ENCODE assay signal across 1 cellular context in the genomic region with DNA sequence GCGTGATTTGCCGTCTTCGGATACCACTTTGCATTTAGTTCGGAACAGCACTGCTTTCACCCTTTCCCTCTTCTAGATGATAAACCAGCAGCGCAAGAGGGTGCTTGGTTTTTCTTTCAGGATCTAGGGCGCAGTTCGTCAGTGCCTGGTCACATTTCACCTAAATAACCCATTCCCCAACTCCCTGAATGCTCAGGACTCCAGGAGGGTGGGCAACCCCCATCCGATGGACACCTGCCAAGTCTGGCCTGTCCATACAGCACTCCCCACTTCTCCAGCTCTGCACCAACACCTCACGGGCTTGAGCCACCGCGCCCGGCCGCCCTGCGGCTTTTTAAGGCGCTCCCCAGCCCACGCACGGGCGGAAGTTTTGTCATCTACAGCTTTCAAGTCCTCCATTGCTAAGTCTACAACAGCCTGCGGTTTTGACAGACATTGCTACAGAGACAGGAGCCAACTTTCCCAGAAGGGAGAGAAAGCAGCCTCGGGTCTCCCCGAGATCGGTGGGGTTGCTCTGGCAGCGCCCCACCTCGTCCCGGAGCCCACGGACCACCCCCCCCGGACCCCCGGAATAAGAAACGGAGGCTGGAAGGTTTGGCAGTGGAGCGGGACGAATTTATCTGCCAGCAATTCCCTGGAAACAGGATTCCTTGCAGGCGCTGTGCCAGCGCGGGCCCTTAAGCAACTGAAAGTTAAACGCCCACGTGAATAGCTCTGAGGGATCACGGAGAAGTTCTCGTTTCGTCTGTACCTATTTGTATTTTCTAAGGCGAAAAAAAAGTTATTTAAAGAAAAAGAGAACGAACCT.
TF ChIP-seq lines count a peak whose summit lies in the region.

No MANE protein-coding gene starts in this region.

TF ChIP-seq in GM12878, 131 proteins besides CTCF, POLR2A, EP300 and RAD21 (continued from another document and continues in another):
- TF ChIP-seq SMAD5 (IDR thresholded peaks at IDR 0.05; ENCODE audit: low read depth) (no peak), GATAD2B (conservative IDR thresholded peaks at IDR 0.05; ENCODE audit: low read depth) (no peak), RUNX3 (IDR thresholded peaks at IDR 0.05; ENCODE audit: low read length) (peak; percentile 96), BHLHE40 (IDR thresholded peaks at IDR 0.05; ENCODE audit: borderline replicate concordance in 1 of 2, low read depth in 2 of 2, low read length in 1 of 2) (peak; percentile 88 to 91), RBBP5 (conservative IDR thresholded peaks at IDR 0.05) (no peak), GABPA (IDR thresholded peaks at IDR 0.05; ENCODE audit: low read depth) (no peak), JUNB (IDR thresholded peaks at IDR 0.05) (0 out of 2 replicates have a peak, but pooled peaks have one; percentile 9), PML (IDR thresholded peaks at IDR 0.05; ENCODE audit: low read length) (no peak; the same call in 1 of the 2 replicates), ETV6 (conservative IDR thresholded peaks at IDR 0.05 in 1 of 2, IDR thresholded peaks at IDR 0.05 in 1 of 2; ENCODE audit: borderline replicate concordance in 1 of 2, low read depth in 1 of 2) (0 out of 4 replicates have a peak, but pooled peaks of 1 of the 2 experiments have one; percentile 34), ZSCAN29 (IDR thresholded peaks at IDR 0.05) (no peak), NR2C2 (IDR thresholded peaks at IDR 0.05; ENCODE audit: borderline replicate concordance, control insufficient read depth, insufficient read length, low read depth) (no peak), YY1 (IDR thresholded peaks at IDR 0.05; ENCODE audit: low read depth, low read length) (peak; percentile 86), TARDBP (IDR thresholded peaks at IDR 0.05; ENCODE audit: borderline replicate concordance) (no peak), SREBF1 (IDR thresholded peaks at IDR 0.05; ENCODE audit: low read length) (no peak), ZNF24 (IDR thresholded peaks at IDR 0.05) (no peak), DPF2 (IDR thresholded peaks at IDR 0.05) (peak; percentile 18; the same call in 1 of the 2 replicates), IRF4 (IDR thresholded peaks at IDR 0.05; ENCODE audit: low read depth, low read length) (no peak), POLR2AphosphoS5 (IDR thresholded peaks at IDR 0.05; ENCODE audit: low read length) (0 out of 2 replicates have a peak, but pooled peaks have one; percentile 51), NFXL1 (IDR thresholded peaks at IDR 0.05; ENCODE audit: borderline replicate concordance) (no peak), EGR1 (IDR thresholded peaks at IDR 0.05; ENCODE audit: borderline replicate concordance in 1 of 2, low read depth in 2 of 2, low read length in 2 of 2) (peak in 1 of 2 experiments; percentile 93; a peak in 2 of 3 replicates), POU2F2 (IDR thresholded peaks at IDR 0.05; ENCODE audit: borderline replicate concordance, low read depth, low read length) (0 out of 3 replicates have a peak, but pooled peaks have one; percentile 10), RAD51 (IDR thresholded peaks at IDR 0.05) (no peak), EED (IDR thresholded peaks at IDR 0.05; ENCODE audit: low read depth) (peak; percentile 47), SREBF2 (IDR thresholded peaks at IDR 0.05; ENCODE audit: low read length) (no peak), KLF5 (IDR thresholded peaks at IDR 0.05; ENCODE audit: partially characterized antibody) (no peak), CHD2 (IDR thresholded peaks at IDR 0.05; ENCODE audit: borderline replicate concordance, low read depth, low read length) (0 out of 2 replicates have a peak, but pooled peaks have one; percentile 25), MYB (IDR thresholded peaks at IDR 0.05; ENCODE audit: borderline replicate concordance, low read depth, low read length) (no peak), CEBPB (IDR thresholded peaks at IDR 0.05; ENCODE audit: borderline replicate concordance in 1 of 2, low read depth in 2 of 2, low read length in 2 of 2) (no peak), ASH2L (IDR thresholded peaks at IDR 0.05; ENCODE audit: borderline replicate concordance, low read depth) (no peak), STAT1 (conservative IDR thresholded peaks at IDR 0.05) (no peak), RB1 (IDR thresholded peaks at IDR 0.05; ENCODE audit: borderline replicate concordance) (no peak), ZNF274 (IDR thresholded peaks at IDR 0.05; ENCODE audit: insufficient read depth, insufficient read length) (no peak)
- TF ChIP-seq, protein P1, sequence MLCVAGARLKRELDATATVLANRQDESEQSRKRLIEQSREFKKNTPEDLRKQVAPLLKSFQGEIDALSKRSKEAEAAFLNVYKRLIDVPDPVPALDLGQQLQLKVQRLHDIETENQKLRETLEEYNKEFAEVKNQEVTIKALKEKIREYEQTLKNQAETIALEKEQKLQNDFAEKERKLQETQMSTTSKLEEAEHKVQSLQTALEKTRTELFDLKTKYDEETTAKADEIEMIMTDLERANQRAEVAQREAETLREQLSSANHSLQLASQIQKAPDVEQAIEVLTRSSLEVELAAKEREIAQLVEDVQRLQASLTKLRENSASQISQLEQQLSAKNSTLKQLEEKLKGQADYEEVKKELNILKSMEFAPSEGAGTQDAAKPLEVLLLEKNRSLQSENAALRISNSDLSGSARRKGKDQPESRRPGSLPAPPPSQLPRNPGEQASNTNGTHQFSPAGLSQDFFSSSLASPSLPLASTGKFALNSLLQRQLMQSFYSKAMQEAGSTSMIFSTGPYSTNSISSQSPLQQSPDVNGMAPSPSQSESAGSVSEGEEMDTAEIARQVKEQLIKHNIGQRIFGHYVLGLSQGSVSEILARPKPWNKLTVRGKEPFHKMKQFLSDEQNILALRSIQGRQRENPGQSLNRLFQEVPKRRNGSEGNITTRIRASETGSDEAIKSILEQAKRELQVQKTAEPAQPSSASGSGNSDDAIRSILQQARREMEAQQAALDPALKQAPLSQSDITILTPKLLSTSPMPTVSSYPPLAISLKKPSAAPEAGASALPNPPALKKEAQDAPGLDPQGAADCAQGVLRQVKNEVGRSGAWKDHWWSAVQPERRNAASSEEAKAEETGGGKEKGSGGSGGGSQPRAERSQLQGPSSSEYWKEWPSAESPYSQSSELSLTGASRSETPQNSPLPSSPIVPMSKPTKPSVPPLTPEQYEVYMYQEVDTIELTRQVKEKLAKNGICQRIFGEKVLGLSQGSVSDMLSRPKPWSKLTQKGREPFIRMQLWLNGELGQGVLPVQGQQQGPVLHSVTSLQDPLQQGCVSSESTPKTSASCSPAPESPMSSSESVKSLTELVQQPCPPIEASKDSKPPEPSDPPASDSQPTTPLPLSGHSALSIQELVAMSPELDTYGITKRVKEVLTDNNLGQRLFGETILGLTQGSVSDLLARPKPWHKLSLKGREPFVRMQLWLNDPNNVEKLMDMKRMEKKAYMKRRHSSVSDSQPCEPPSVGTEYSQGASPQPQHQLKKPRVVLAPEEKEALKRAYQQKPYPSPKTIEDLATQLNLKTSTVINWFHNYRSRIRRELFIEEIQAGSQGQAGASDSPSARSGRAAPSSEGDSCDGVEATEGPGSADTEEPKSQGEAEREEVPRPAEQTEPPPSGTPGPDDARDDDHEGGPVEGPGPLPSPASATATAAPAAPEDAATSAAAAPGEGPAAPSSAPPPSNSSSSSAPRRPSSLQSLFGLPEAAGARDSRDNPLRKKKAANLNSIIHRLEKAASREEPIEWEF (IDR thresholded peaks at IDR 0.05; ENCODE audit: insufficient replicate concordance, low read depth, low read length): no peak
- TF ChIP-seq, protein P2, sequence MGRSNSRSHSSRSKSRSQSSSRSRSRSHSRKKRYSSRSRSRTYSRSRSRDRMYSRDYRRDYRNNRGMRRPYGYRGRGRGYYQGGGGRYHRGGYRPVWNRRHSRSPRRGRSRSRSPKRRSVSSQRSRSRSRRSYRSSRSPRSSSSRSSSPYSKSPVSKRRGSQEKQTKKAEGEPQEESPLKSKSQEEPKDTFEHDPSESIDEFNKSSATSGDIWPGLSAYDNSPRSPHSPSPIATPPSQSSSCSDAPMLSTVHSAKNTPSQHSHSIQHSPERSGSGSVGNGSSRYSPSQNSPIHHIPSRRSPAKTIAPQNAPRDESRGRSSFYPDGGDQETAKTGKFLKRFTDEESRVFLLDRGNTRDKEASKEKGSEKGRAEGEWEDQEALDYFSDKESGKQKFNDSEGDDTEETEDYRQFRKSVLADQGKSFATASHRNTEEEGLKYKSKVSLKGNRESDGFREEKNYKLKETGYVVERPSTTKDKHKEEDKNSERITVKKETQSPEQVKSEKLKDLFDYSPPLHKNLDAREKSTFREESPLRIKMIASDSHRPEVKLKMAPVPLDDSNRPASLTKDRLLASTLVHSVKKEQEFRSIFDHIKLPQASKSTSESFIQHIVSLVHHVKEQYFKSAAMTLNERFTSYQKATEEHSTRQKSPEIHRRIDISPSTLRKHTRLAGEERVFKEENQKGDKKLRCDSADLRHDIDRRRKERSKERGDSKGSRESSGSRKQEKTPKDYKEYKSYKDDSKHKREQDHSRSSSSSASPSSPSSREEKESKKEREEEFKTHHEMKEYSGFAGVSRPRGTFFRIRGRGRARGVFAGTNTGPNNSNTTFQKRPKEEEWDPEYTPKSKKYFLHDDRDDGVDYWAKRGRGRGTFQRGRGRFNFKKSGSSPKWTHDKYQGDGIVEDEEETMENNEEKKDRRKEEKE (IDR thresholded peaks at IDR 0.05): no peak
- TF ChIP-seq, protein P3, sequence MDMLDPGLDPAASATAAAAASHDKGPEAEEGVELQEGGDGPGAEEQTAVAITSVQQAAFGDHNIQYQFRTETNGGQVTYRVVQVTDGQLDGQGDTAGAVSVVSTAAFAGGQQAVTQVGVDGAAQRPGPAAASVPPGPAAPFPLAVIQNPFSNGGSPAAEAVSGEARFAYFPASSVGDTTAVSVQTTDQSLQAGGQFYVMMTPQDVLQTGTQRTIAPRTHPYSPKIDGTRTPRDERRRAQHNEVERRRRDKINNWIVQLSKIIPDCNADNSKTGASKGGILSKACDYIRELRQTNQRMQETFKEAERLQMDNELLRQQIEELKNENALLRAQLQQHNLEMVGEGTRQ (IDR thresholded peaks at IDR 0.05; ENCODE audit: borderline replicate concordance, low read depth, low read length): no peak
- TF ChIP-seq, protein P4, sequence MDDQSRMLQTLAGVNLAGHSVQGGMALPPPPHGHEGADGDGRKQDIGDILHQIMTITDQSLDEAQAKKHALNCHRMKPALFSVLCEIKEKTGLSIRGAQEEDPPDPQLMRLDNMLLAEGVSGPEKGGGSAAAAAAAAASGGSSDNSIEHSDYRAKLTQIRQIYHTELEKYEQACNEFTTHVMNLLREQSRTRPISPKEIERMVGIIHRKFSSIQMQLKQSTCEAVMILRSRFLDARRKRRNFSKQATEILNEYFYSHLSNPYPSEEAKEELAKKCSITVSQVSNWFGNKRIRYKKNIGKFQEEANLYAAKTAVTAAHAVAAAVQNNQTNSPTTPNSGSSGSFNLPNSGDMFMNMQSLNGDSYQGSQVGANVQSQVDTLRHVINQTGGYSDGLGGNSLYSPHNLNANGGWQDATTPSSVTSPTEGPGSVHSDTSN (IDR thresholded peaks at IDR 0.05; ENCODE audit: insufficient replicate concordance, low read depth, low read length): no peak
- TF ChIP-seq, protein P5, sequence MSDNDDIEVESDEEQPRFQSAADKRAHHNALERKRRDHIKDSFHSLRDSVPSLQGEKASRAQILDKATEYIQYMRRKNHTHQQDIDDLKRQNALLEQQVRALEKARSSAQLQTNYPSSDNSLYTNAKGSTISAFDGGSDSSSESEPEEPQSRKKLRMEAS (IDR thresholded peaks at IDR 0.05; ENCODE audit: low read depth, low read length): no peak
- TF ChIP-seq, protein P6, sequence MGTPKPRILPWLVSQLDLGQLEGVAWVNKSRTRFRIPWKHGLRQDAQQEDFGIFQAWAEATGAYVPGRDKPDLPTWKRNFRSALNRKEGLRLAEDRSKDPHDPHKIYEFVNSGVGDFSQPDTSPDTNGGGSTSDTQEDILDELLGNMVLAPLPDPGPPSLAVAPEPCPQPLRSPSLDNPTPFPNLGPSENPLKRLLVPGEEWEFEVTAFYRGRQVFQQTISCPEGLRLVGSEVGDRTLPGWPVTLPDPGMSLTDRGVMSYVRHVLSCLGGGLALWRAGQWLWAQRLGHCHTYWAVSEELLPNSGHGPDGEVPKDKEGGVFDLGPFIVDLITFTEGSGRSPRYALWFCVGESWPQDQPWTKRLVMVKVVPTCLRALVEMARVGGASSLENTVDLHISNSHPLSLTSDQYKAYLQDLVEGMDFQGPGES (IDR thresholded peaks at IDR 0.05): no peak
- TF ChIP-seq, protein P7, sequence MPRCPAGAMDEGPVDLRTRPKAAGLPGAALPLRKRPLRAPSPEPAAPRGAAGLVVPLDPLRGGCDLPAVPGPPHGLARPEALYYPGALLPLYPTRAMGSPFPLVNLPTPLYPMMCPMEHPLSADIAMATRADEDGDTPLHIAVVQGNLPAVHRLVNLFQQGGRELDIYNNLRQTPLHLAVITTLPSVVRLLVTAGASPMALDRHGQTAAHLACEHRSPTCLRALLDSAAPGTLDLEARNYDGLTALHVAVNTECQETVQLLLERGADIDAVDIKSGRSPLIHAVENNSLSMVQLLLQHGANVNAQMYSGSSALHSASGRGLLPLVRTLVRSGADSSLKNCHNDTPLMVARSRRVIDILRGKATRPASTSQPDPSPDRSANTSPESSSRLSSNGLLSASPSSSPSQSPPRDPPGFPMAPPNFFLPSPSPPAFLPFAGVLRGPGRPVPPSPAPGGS (IDR thresholded peaks at IDR 0.05; ENCODE audit: borderline replicate concordance, insufficient read depth, low read depth, low read length, poor library complexity, severe bottlenecking): no peak
- TF ChIP-seq, protein P8, sequence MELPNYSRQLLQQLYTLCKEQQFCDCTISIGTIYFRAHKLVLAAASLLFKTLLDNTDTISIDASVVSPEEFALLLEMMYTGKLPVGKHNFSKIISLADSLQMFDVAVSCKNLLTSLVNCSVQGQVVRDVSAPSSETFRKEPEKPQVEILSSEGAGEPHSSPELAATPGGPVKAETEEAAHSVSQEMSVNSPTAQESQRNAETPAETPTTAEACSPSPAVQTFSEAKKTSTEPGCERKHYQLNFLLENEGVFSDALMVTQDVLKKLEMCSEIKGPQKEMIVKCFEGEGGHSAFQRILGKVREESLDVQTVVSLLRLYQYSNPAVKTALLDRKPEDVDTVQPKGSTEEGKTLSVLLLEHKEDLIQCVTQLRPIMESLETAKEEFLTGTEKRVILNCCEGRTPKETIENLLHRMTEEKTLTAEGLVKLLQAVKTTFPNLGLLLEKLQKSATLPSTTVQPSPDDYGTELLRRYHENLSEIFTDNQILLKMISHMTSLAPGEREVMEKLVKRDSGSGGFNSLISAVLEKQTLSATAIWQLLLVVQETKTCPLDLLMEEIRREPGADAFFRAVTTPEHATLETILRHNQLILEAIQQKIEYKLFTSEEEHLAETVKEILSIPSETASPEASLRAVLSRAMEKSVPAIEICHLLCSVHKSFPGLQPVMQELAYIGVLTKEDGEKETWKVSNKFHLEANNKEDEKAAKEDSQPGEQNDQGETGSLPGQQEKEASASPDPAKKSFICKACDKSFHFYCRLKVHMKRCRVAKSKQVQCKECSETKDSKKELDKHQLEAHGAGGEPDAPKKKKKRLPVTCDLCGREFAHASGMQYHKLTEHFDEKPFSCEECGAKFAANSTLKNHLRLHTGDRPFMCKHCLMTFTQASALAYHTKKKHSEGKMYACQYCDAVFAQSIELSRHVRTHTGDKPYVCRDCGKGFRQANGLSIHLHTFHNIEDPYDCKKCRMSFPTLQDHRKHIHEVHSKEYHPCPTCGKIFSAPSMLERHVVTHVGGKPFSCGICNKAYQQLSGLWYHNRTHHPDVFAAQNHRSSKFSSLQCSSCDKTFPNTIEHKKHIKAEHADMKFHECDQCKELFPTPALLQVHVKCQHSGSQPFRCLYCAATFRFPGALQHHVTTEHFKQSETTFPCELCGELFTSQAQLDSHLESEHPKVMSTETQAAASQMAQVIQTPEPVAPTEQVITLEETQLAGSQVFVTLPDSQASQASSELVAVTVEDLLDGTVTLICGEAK (IDR thresholded peaks at IDR 0.05; ENCODE audit: borderline replicate concordance): no peak
